Comparison of ENCODE assay signal across 21 cellular contexts in the genomic region with DNA sequence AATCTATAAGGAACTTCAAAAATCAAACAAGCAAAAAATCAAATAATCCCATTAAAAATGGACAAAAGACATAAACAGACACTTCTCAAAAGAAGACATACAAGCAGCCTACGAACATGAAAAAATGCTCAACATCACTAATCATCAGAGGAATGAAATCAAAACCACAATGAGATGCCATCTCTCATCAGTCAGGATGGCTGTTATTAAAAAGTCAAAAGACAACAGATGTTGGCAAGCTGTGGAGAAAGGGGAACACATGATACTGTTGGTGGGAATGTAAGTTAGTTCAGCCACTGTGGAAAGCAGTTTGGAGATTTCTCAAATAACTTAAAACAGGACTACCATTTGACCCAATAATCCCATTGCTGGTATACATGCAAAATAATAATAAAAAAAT.
"Had no signal": no experiment of that assay in that cellular context is flagged by ENCODE, and none has a peak within 500 bp of the region (broad histone marks: within the 10 kb centered on the region; RNA-seq: fewer than 3 reads in every experiment).

No MANE protein-coding gene starts in this region.

- H3K27me3 ChIP-seq: gastroesophageal sphincter, right lobe of liver, spleen, stomach, transverse colon had no signal

- H3K9me3 ChIP-seq: prostate gland, right lobe of liver, thoracic aorta, transverse colon had no signal

- H3K4me3 ChIP-seq: gastroesophageal sphincter, lower lobe of right lung, prostate gland, right lobe of liver, spleen, stomach, thoracic aorta, transverse colon had no signal

- H3K27ac ChIP-seq: gastroesophageal sphincter, lower lobe of right lung, parathyroid adenoma, prostate gland, right lobe of liver, spleen, stomach, thoracic aorta, transverse colon had no signal

- ATAC-seq: gastroesophageal sphincter; left lobe of liver; lower lobe of right lung; naive thymus-derived CD4-positive, alpha-beta T cell; right lobe of liver had no signal

- H2AFZ ChIP-seq: parathyroid adenoma had no signal

- DNase-seq: cerebellar nuclear complex; erythroblast; glutamatergic neuron; islet precursor cell; lower lobe of right lung; mesenchymal stem cell; midbrain; naive thymus-derived CD4-positive, alpha-beta T cell; nephron progenitor cell; retina; right lobe of liver; spleen; stimulated activated naive CD4-positive, alpha-beta T cell; stomach; substantia nigra; transverse colon had no signal

- H3K4me1 ChIP-seq: gastroesophageal sphincter, lower lobe of right lung, parathyroid adenoma, prostate gland, right lobe of liver, spleen, stomach, transverse colon had no signal

- H3K9ac ChIP-seq: parathyroid adenoma had no signal

- H3K36me3 ChIP-seq: gastroesophageal sphincter, lower lobe of right lung, prostate gland, right lobe of liver, spleen, stomach, thoracic aorta, transverse colon had no signal

- H3K79me2 ChIP-seq: parathyroid adenoma had no signal
